In the genomic region with DNA sequence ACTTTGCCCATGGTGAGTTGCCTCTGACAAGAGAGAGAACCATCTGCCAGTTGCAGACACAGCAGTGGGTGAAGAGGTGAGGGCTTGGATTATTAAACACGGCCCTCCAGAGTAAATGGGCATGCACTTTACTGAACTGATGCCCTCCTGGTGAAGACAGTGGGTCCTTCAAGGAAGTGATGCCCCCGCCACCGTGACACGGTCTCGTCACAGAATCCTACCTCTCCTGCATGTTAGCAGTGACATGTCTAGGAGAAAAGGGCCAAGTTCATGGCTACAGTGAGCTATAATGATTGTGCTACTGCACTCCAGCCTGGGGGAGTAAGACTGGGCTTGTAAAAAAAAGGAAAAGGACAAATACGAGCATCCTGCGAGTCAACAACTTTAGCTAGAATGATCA, we compare ENCODE assay signal across 10 cellular contexts. TPM values are rescaled to one million over a fixed set of nuclear protein-coding genes. Genes with fewer than 3 reads are reported as not detected.
DNase-seq lines count a peak whose midpoint lies in the region; ATAC-seq, FAIRE-seq and TF ChIP-seq lines count a peak whose summit lies in the region.
"Had no signal": no experiment of that assay in that cellular context is flagged by ENCODE, and none has a peak within 500 bp of the region (broad histone marks: within the 10 kb centered on the region; RNA-seq: fewer than 3 reads in every experiment).

No MANE protein-coding gene starts in this region.

- peaks cover 0 to 66% of the 10 kb centered on the region in 2 experiments; a peak in 2 of 4 replicates for H3K79me1 ChIP-seq in IMR-90 (ENCODE audit: low read depth in 1 of 2, low read length in 2 of 2)

- intact Hi-C loops in IMR-90 (cut with micrococcal nuclease): no loop called here
- intact Hi-C loops in colonic mucosa (cut with DNase I): loop anchor here (10.0 kb wide), 1 partner anchor 85 kb away; no protein-coding TSS in a partner anchor

- peaks cover 23% of the 10 kb centered on the region for H3K9me1 ChIP-seq in IMR-90 (ENCODE audit: insufficient read depth, low read length)

- no peak for TF ChIP-seq POLR2A in IMR-90 (IDR thresholded peaks at IDR 0.05; ENCODE audit: low read depth, low read length)

- H3K18ac ChIP-seq in IMR-90 (ENCODE audit: low read depth, low read length): no peak overlapping the region

- no peak overlapping the region for H4K5ac ChIP-seq in IMR-90 (ENCODE audit: low read depth, low read length)

- H3K4me1 Mint-ChIP-seq in nephron: peaks cover 52% of the 10 kb centered on the region

- peaks cover 66% of the 10 kb centered on the region for H4K20me1 ChIP-seq in IMR-90 (ENCODE audit: insufficient read depth, low read length)

- no TSS peak for BruUV-seq in IMR-90 (replicated peaks; lab: Mats Ljungman, UMichigan)

- H2BK20ac ChIP-seq in IMR-90 (ENCODE audit: low read depth, low read length): no peak overlapping the region

- H3K4me3 Mint-ChIP-seq in nephron: peak overlapping the region; percentile 87 to 90 (median 87)

- H3K23ac ChIP-seq in IMR-90 (ENCODE audit: low read depth, low read length): peak overlapping the region; percentile 33; the same call in 1 of the 2 replicates

- no peaks in the 10 kb centered on the region for H3K27me3 Mint-ChIP-seq in nephron (ENCODE audit: low read depth)

- H3K4me3 ChIP-seq in AG10803 (ENCODE audit: low read length): peak overlapping the region; percentile 93
- peak overlapping the region; percentile 92 for H3K4me3 ChIP-seq in IMR-90 (ENCODE audit: insufficient read depth, low read depth, low read length)
- peak overlapping the region; percentile 61 for H3K4me3 ChIP-seq in colonic mucosa

- no peak overlapping the region for H4K91ac ChIP-seq in IMR-90 (ENCODE audit: insufficient read depth, low read depth, low read length)

- in situ Hi-C loops in IMR-90 (cut with MboI; ENCODE audit: low sequenced_read_pairs): no loop called here

- CTCF ChIA-PET in IMR-90 (lab: Yijun Ruan, JAX): no interaction called here

- H3K4me2 ChIP-seq in IMR-90 (ENCODE audit: low read depth, low read length): peak overlapping the region; percentile 87

- 0 out of 2 replicates have a peak overlapping the region, but pooled peaks have one; percentile 20 for H3K14ac ChIP-seq in IMR-90 (replicated peaks; ENCODE audit: low read depth, low read length)

- H3K9ac ChIP-seq in IMR-90 (ENCODE audit: low read depth, low read length) (peak overlapping the region; percentile 91), colonic mucosa (ENCODE audit: low read depth in 2 of 2, low read length in 2 of 2) (no peak overlapping the region)

- FAIRE-seq in HTR-8/SVneo (lab: Jason Lieb, UNC): no peak
- FAIRE-seq: small intestine had no signal

- H3K56ac ChIP-seq in IMR-90 (ENCODE audit: extremely low read depth, insufficient read depth, low read length): no peak overlapping the region

- H3K4me1 ChIP-seq in IMR-90 (ENCODE audit: control insufficient read depth, insufficient read depth, low read length): peaks cover 22% of the 10 kb centered on the region
- peaks cover 5% of the 10 kb centered on the region for H3K4me1 ChIP-seq in colonic mucosa

- no peak for TF ChIP-seq RAD21 in IMR-90 (IDR thresholded peaks at IDR 0.05; ENCODE audit: low read length)

- H3K27ac ChIP-seq in IMR-90 (ENCODE audit: insufficient read depth, low read length) (no peak overlapping the region), colonic mucosa (no peak overlapping the region)

- no peak for ATAC-seq in IMR-90 (ENCODE audit: low read depth)
- no peak for ATAC-seq in GM18870 (IDR thresholded peaks at IDR 0.05; ENCODE audit: unreplicated experiment)
- ATAC-seq in GM18868 (IDR thresholded peaks at IDR 0.05; ENCODE audit: unreplicated experiment): no peak
- ATAC-seq: esophagus mucosa had no signal

- POLR2A ChIA-PET in IMR-90 (lab: Charles Lee; ENCODE audit: unreplicated experiment): no interaction called here

- H2AK9ac ChIP-seq in IMR-90 (replicated peaks; ENCODE audit: low read depth, low read length, poor library complexity): peak overlapping the region; percentile 29

- no peak overlapping the region for H2AFZ ChIP-seq in IMR-90 (replicated peaks; ENCODE audit: low read length, poor library complexity)

- H3K36me3 Mint-ChIP-seq in nephron (ENCODE audit: low read depth): peaks cover 33% of the 10 kb centered on the region

- DNase-seq in AG10803 (ENCODE audit: low read depth) (no peak), IMR-90 (no peak), colonic mucosa (no peak), NCI-H1092 (lab: John Stamatoyannopoulos, UW) (no peak), HTR-8/SVneo (ENCODE audit: insufficient read length, low spot score) (no peak)
- DNase-seq: small intestine had no signal

- H3K27ac Mint-ChIP-seq in nephron: peak overlapping the region; percentile 1 to 60 (median 49)

- no peak for TF ChIP-seq CTCF in AG10803 (conservative IDR thresholded peaks at IDR 0.05; ENCODE audit: low read length)
- TF ChIP-seq CTCF in IMR-90 (conservative IDR thresholded peaks at IDR 0.05; ENCODE audit: low read depth, low read length): no peak
- TF ChIP-seq CTCF in colonic mucosa (IDR thresholded peaks at IDR 0.05): no peak
- no peak for TF ChIP-seq CTCF in nephron (IDR thresholded peaks at IDR 0.05; ENCODE audit: unreplicated experiment in 3 of 3)

- peaks cover 30% of the 10 kb centered on the region for H3K36me3 ChIP-seq in IMR-90 (ENCODE audit: control insufficient read depth, insufficient read depth, low read length)
- no peaks in the 10 kb centered on the region for H3K36me3 ChIP-seq in colonic mucosa

- peak overlapping the region; percentile 37; the same call in 1 of the 2 replicates for H3K4ac ChIP-seq in IMR-90 (ENCODE audit: low read depth, low read length)

- H4K8ac ChIP-seq in IMR-90 (ENCODE audit: low read depth in 2 of 2, low read length in 2 of 2): no peak overlapping the region

- H2AK5ac ChIP-seq in IMR-90 (ENCODE audit: low read depth, low read length): no peak overlapping the region

- dilution Hi-C loops in IMR-90 (cut with HindIII; ENCODE audit: low sequenced_read_pairs, unreplicated experiment): no loop called here

- no peaks in the 10 kb centered on the region for H3K27me3 ChIP-seq in IMR-90 (ENCODE audit: control insufficient read depth, insufficient read depth, low read length)
- H3K27me3 ChIP-seq in colonic mucosa: peaks cover 9% of the 10 kb centered on the region

- no peak overlapping the region for H2BK15ac ChIP-seq in IMR-90 (ENCODE audit: low read depth, low read length)

- 64% methylated on average over 3 of the region's 7 CpGs; no CpG with 5 or more reads in 1 of the 2 experiments for WGBS in IMR-90 (ENCODE audit: extremely low coverage in 2 of 2, insufficient read length in 1 of 2), 2 experiments

- H3K9me3 ChIP-seq in IMR-90 (ENCODE audit: control insufficient read depth, insufficient read depth, low read length): no peaks in the 10 kb centered on the region
- H3K9me3 ChIP-seq in colonic mucosa: no peaks in the 10 kb centered on the region

- H2BK120ac ChIP-seq in IMR-90 (ENCODE audit: low read depth, low read length): no peak overlapping the region

- peak overlapping the region; percentile 9 for H2BK5ac ChIP-seq in IMR-90 (ENCODE audit: low read depth, low read length, poor library complexity, severe bottlenecking)

- peaks cover 11% of the 10 kb centered on the region for H3K9me3 Mint-ChIP-seq in nephron

TF ChIP-seq in IMR-90, 13 proteins besides CTCF, POLR2A, EP300 and RAD21:
- TF ChIP-seq CEBPB (IDR thresholded peaks at IDR 0.05; ENCODE audit: low read depth, low read length): no peak
- no peak for TF ChIP-seq CHD1 (IDR thresholded peaks at IDR 0.05; ENCODE audit: low read depth, low read length)
- no peak for TF ChIP-seq MAFK (IDR thresholded peaks at IDR 0.05; ENCODE audit: low read depth, low read length)
- no peak for TF ChIP-seq RFX5 (IDR thresholded peaks at IDR 0.05; ENCODE audit: low read depth, low read length)
- no peak for TF ChIP-seq MXI1 (IDR thresholded peaks at IDR 0.05; ENCODE audit: borderline replicate concordance, low read depth, low read length)
- no peak for TF ChIP-seq FOS (IDR thresholded peaks at IDR 0.05; ENCODE audit: low read depth, low read length)
- TF ChIP-seq SMC3 (IDR thresholded peaks at IDR 0.05; ENCODE audit: low read depth, low read length): no peak
- no peak for TF ChIP-seq NFE2L2 (IDR thresholded peaks at IDR 0.05; ENCODE audit: low read depth, low read length)

RNA-seq across cellular contexts. Expression of a gene that starts 2.4 kb away (rescaled TPM):
- total RNA-seq in IMR-90 (2012; rRNA removed) (134 and 252 TPM in 2 replicates), colonic mucosa (10 to 100 TPM in 1 of 2 donors, 1 to 10 TPM in 1; 6.9 to 51.7 TPM)
- polyA plus RNA-seq in IMR-90 (2012; rRNA removed): 181 and 211 TPM in 2 replicates
- 221 and 286 TPM in 2 replicates for polyA plus RNA-seq in IMR-90 (2012; cell fraction: cytosol; rRNA removed)
- polyA plus RNA-seq in IMR-90 (2012; cell fraction: nucleus; rRNA removed; ENCODE audit: low replicate concordance): 248 and 274 TPM in 2 replicates
